8 cellular contexts compared by ENCODE assay signal in genomic region chr1:168178227-168178637, GRCh38. TPM values are rescaled to one million over a fixed set of nuclear protein-coding genes. Genes with fewer than 3 reads are reported as not detected.
DNase-seq lines count a peak whose midpoint lies in the region; FAIRE-seq and TF ChIP-seq lines count a peak whose summit lies in the region.

No MANE protein-coding gene starts in this region.

- CTCF ChIA-PET in endothelial cell of umbilical vein (lab: Charles Lee) = no interaction called here

- peaks cover 30% of the 10 kb centered on the region for H3K79me2 ChIP-seq in endothelial cell of umbilical vein (ENCODE audit: control insufficient read depth, insufficient read depth, low read length)

- intact Hi-C loops in endothelial cell of umbilical vein (cut with micrococcal nuclease) = loop anchor here (1.0 to 2.0 kb wide), 5 partner anchors 31 to 1189 kb away; partner anchors contain the start of gene NME7

- H3K4me3 ChIP-seq in BLaER1 (peak overlapping the region; percentile 95), LNCaP clone FGC (ENCODE audit: low read depth, low read length) (peak overlapping the region; percentile 83), endothelial cell of umbilical vein (replicated peaks in 1 of 3; ENCODE audit: insufficient read depth in 1 of 3, low read depth in 1 of 3, low read length in 3 of 3) (peak overlapping the region in 2 of 3 experiments; percentile 38 to 88), neuronal stem cell (ENCODE audit: low read length in 2 of 2) (peak overlapping the region in 1 of 2 donors; percentile 87)

- H3K4me2 ChIP-seq in BLaER1 (peak overlapping the region; percentile 62), endothelial cell of umbilical vein (ENCODE audit: insufficient read depth, low read length) (peak overlapping the region; percentile 74), neuronal stem cell (ENCODE audit: insufficient read depth, low read length, poor library complexity, severe bottlenecking) (no peak overlapping the region)

- peak overlapping the region; percentile 45 for H2AFZ ChIP-seq in endothelial cell of umbilical vein (ENCODE audit: low read depth, low read length)
- peak overlapping the region; percentile 96 for H2AFZ ChIP-seq in neuronal stem cell (ENCODE audit: low read length)

- no peak overlapping the region for H2BK12ac ChIP-seq in neuronal stem cell (ENCODE audit: low read length)

- no peak overlapping the region for H2AK5ac ChIP-seq in neuronal stem cell (ENCODE audit: low read depth, low read length)

- dilution Hi-C loops in endothelial cell of umbilical vein (cut with MboI; ENCODE audit: extremely low pct_ligation_motif_present, low sequenced_read_pairs) = no loop called here

- peaks cover 17% of the 10 kb centered on the region for H3K4me1 ChIP-seq in BLaER1
- H3K4me1 ChIP-seq in endothelial cell of umbilical vein (ENCODE audit: control insufficient read depth, extremely low read depth, insufficient read depth, low read length) = peaks cover 12% of the 10 kb centered on the region
- peaks cover 3 to 5% of the 10 kb centered on the region in 2 donors for H3K4me1 ChIP-seq in neuronal stem cell (ENCODE audit: control insufficient read depth in 2 of 2, insufficient read depth in 1 of 2, low read depth in 1 of 2, low read length in 2 of 2)

- TF ChIP-seq POLR2A in endothelial cell of umbilical vein (IDR thresholded peaks at IDR 0.05; ENCODE audit: low read depth, low read length) = no peak

- no peak overlapping the region for H2BK15ac ChIP-seq in neuronal stem cell (ENCODE audit: low read length)

- H3K18ac ChIP-seq in neuronal stem cell (ENCODE audit: low read length) = no peak overlapping the region

- H3K9me3 ChIP-seq in BLaER1 = no peaks in the 10 kb centered on the region
- H3K9me3 ChIP-seq in endothelial cell of umbilical vein (replicated peaks; ENCODE audit: control insufficient read depth, insufficient read depth, low read length) = no peaks in the 10 kb centered on the region
- no peaks in the 10 kb centered on the region for H3K9me3 ChIP-seq in neuronal stem cell (replicated peaks in 1 of 2; ENCODE audit: control insufficient read depth in 2 of 2, insufficient read depth in 1 of 2, low read depth in 1 of 2, low read length in 2 of 2)

- no peak overlapping the region for H3K23ac ChIP-seq in neuronal stem cell (ENCODE audit: low read depth, low read length, poor library complexity)

- no peaks in the 10 kb centered on the region for H3K9me1 ChIP-seq in endothelial cell of umbilical vein (replicated peaks; ENCODE audit: control insufficient read depth, extremely low read depth, insufficient read depth, low read length)

- no peak overlapping the region for H3K4ac ChIP-seq in neuronal stem cell (ENCODE audit: low read length)

- DNase-seq in LNCaP clone FGC (ENCODE audit: low read depth) (no peak), endothelial cell of umbilical vein (ENCODE audit: low read depth, low spot score) (no peak), neuronal stem cell (ENCODE audit: low spot score) (no peak), inferior parietal cortex (ENCODE audit: extremely low spot score) (no peak), NK-92 (lab: John Stamatoyannopoulos, UW; ENCODE audit: unreplicated experiment) (no peak), GF-D8 (lab: John Stamatoyannopoulos, UW) (no peak), kidney glomerular epithelial cell (lab: John Stamatoyannopoulos, UW) (no peak)

- no peak overlapping the region for H2BK120ac ChIP-seq in neuronal stem cell (ENCODE audit: low read depth, low read length)

- H3K9ac ChIP-seq in BLaER1 (peak overlapping the region; percentile 90), endothelial cell of umbilical vein (replicated peaks; ENCODE audit: extremely low read depth, insufficient read depth, low read length) (peak overlapping the region; percentile 53), neuronal stem cell (ENCODE audit: low read depth, low read length, poor library complexity) (no peak overlapping the region)

- no peak overlapping the region for H3K14ac ChIP-seq in neuronal stem cell (ENCODE audit: low read length)

- BruUV-seq in endothelial cell of umbilical vein (replicated peaks; lab: Mats Ljungman, UMichigan) = TSS peak; percentile 74

- H4K20me1 ChIP-seq in BLaER1 = peaks cover 37% of the 10 kb centered on the region
- H4K20me1 ChIP-seq in endothelial cell of umbilical vein (replicated peaks; ENCODE audit: control insufficient read depth, extremely low read depth, insufficient read depth, low read length) = no peaks in the 10 kb centered on the region

- H4K91ac ChIP-seq in neuronal stem cell (ENCODE audit: low read depth, low read length, poor library complexity) = no peak overlapping the region

- H3K36me3 ChIP-seq in BLaER1 (no peaks in the 10 kb centered on the region), endothelial cell of umbilical vein (ENCODE audit: control insufficient read depth in 2 of 2, extremely low read depth in 1 of 2, insufficient read depth in 2 of 2, low read length in 2 of 2) (no peaks in the 10 kb centered on the region), neuronal stem cell (replicated peaks in 1 of 2; ENCODE audit: control insufficient read depth in 2 of 2, insufficient read depth in 2 of 2, low read length in 2 of 2) (no peaks in the 10 kb centered on the region)

- H3K79me1 ChIP-seq in neuronal stem cell (ENCODE audit: low read depth, low read length) = no peaks in the 10 kb centered on the region

- TF ChIP-seq CTCF in LNCaP clone FGC (IDR thresholded peaks at IDR 0.05; ENCODE audit: control insufficient read depth, extremely low read depth, insufficient read depth) (no peak), endothelial cell of umbilical vein (IDR thresholded peaks at IDR 0.05; ENCODE audit: extremely low read depth in 1 of 2, insufficient read depth in 1 of 2, low read depth in 1 of 2, low read length in 2 of 2) (no peak)

- no peak overlapping the region for H4K8ac ChIP-seq in neuronal stem cell (ENCODE audit: low read depth, low read length)

- no peak for FAIRE-seq in endothelial cell of umbilical vein (lab: Jason Lieb, UNC)

- H3K27me3 ChIP-seq in BLaER1 (no peaks in the 10 kb centered on the region), endothelial cell of umbilical vein (ENCODE audit: control insufficient read depth in 2 of 2, insufficient read depth in 2 of 2, low read length in 2 of 2) (peaks cover 0 to 2% of the 10 kb centered on the region in 2 experiments), neuronal stem cell (ENCODE audit: control insufficient read depth in 3 of 3, insufficient read depth in 3 of 3, low read depth in 1 of 3, low read length in 3 of 3) (no peaks in the 10 kb centered on the region)

- POLR2A ChIA-PET in endothelial cell of umbilical vein (lab: Charles Lee) = interaction anchor here (0.7 kb wide), 1 partner anchor 10 kb away, joined by 3 read pairs; no protein-coding TSS in a partner anchor

- H3K27ac ChIP-seq in BLaER1 (peak overlapping the region; percentile 84), endothelial cell of umbilical vein (ENCODE audit: insufficient read depth, low read depth, low read length) (peak overlapping the region; percentile 39), neuronal stem cell (replicated peaks; ENCODE audit: low read length) (peak overlapping the region; percentile 51)

- no peak overlapping the region for H2BK5ac ChIP-seq in neuronal stem cell (ENCODE audit: low read length)

- WGBS in neuronal stem cell (ENCODE audit: extremely low coverage in 2 of 2, insufficient read length in 2 of 2, insufficient replicate concordance in 1 of 2), 2 donors = no CpG with 5 or more reads among the region's 5 CpGs

TF ChIP-seq in endothelial cell of umbilical vein, 7 proteins besides CTCF, POLR2A, EP300 and RAD21:
- TF ChIP-seq JUN (IDR thresholded peaks at IDR 0.05; ENCODE audit: borderline replicate concordance, insufficient read depth, insufficient read length, low read depth) (no peak), FOS (IDR thresholded peaks at IDR 0.05; ENCODE audit: borderline replicate concordance, insufficient read depth, low read length) (no peak)

RNA-seq across cellular contexts. Expression of gene TIPRL, which starts 0.5 kb away (rescaled TPM):
- 37.6 and 45.8 TPM in 2 replicates for total RNA-seq in endothelial cell of umbilical vein
- 10.9 and 14.0 TPM in 2 replicates for polyA plus RNA-seq in endothelial cell of umbilical vein
- 20.9 and 21.4 TPM in 2 replicates for polyA plus RNA-seq in endothelial cell of umbilical vein (2011; cell fraction: cytosol; rRNA removed)
- polyA plus RNA-seq in endothelial cell of umbilical vein (2011; cell fraction: nucleus; rRNA removed) = 11.2 and 12.6 TPM in 2 replicates
- polyA plus RNA-seq in endothelial cell of umbilical vein (2012) = 24.6 and 36.8 TPM in 2 replicates
- polyA minus RNA-seq in endothelial cell of umbilical vein = 10.7 and 19.1 TPM in 2 replicates
- polyA minus RNA-seq in endothelial cell of umbilical vein (2011; cell fraction: cytosol; rRNA and poly(A)+ RNA removed) = 16.2 TPM
- polyA minus RNA-seq in endothelial cell of umbilical vein (2011; cell fraction: nucleus; rRNA and poly(A)+ RNA removed) = 4.7 and 8.0 TPM in 2 replicates
- polyA plus RNA-seq in neuronal stem cell (2013, experiment 1 of 2) = 28.7 TPM
- 29.4 TPM for polyA plus RNA-seq in neuronal stem cell (2013, experiment 2 of 2)

RNA-seq across cellular contexts. Expression of gene GPR161, which starts 41.5 kb away (rescaled TPM):
- 34.8 and 36.5 TPM in 2 replicates for total RNA-seq in endothelial cell of umbilical vein
- polyA plus RNA-seq in endothelial cell of umbilical vein = 32.3 and 34.7 TPM in 2 replicates
- polyA plus RNA-seq in endothelial cell of umbilical vein (2011; cell fraction: cytosol; rRNA removed) = 29.0 and 29.8 TPM in 2 replicates
- 24.5 and 33.3 TPM in 2 replicates for polyA plus RNA-seq in endothelial cell of umbilical vein (2011; cell fraction: nucleus; rRNA removed)
- 19.8 and 22.6 TPM in 2 replicates for polyA plus RNA-seq in endothelial cell of umbilical vein (2012)
- 102 and 111 TPM in 2 replicates for polyA minus RNA-seq in endothelial cell of umbilical vein
- 2.0 TPM for polyA minus RNA-seq in endothelial cell of umbilical vein (2011; cell fraction: cytosol; rRNA and poly(A)+ RNA removed)
- polyA minus RNA-seq in endothelial cell of umbilical vein (2011; cell fraction: nucleus; rRNA and poly(A)+ RNA removed) = 19.6 and 32.5 TPM in 2 replicates
- polyA plus RNA-seq in neuronal stem cell (2013, experiment 1 of 2) = 19.6 TPM
- 19.7 TPM for polyA plus RNA-seq in neuronal stem cell (2013, experiment 2 of 2)

RNA-seq across cellular contexts. Expression of gene SFT2D2, which starts 47.6 kb away (rescaled TPM):
- 63.8 and 68.1 TPM in 2 replicates for total RNA-seq in endothelial cell of umbilical vein
- polyA plus RNA-seq in endothelial cell of umbilical vein = 15.1 and 16.7 TPM in 2 replicates
- polyA plus RNA-seq in endothelial cell of umbilical vein (2011; cell fraction: cytosol; rRNA removed) = 15.5 and 16.2 TPM in 2 replicates
- polyA plus RNA-seq in endothelial cell of umbilical vein (2011; cell fraction: nucleus; rRNA removed) = 23.0 and 28.9 TPM in 2 replicates
- polyA plus RNA-seq in endothelial cell of umbilical vein (2012) = 10.8 and 11.0 TPM in 2 replicates
- polyA minus RNA-seq in endothelial cell of umbilical vein = 116 and 140 TPM in 2 replicates
- 49.4 TPM for polyA minus RNA-seq in endothelial cell of umbilical vein (2011; cell fraction: cytosol; rRNA and poly(A)+ RNA removed)
- polyA minus RNA-seq in endothelial cell of umbilical vein (2011; cell fraction: nucleus; rRNA and poly(A)+ RNA removed) = 23.7 and 37.0 TPM in 2 replicates
- polyA plus RNA-seq in neuronal stem cell (2013, experiment 1 of 2) = 7.8 TPM
- polyA plus RNA-seq in neuronal stem cell (2013, experiment 2 of 2) = 9.0 TPM
